ENCODE assay signal across 13 cellular contexts in the genomic region with DNA sequence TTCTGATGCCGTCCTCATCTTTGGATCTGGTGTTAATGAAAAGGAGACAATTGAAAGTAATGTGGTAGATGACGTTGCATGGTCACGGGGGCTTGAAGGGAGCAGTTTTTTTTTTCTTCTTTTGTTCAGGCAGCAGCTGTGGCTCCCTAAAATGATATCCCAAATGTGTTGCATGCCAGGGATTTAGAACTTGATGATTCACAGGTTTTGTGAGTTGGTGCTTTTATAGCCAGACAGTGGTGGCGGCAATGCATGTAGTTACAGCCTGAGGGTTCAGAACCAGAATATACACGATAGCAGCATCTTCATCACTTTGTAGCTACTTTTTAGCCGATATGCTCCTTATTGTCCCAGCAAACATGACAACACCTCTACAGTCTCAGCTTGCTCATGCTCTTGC.
"Had no signal": no experiment of that assay in that cellular context is flagged by ENCODE, and none has a peak within 500 bp of the region (broad histone marks: within the 10 kb centered on the region; RNA-seq: fewer than 3 reads in every experiment).

No MANE protein-coding gene starts in this region.

- H3K36me3 ChIP-seq: heart left ventricle had no signal

- H3K4me1 ChIP-seq: heart left ventricle, psoas muscle had no signal

- ATAC-seq: heart left ventricle, left lobe of liver, psoas muscle, sciatic nerve had no signal

- DNase-seq: activated CD4-positive, alpha-beta T cell treated with anti-CD3 and anti-CD28 coated beads for 48 hours; activated naive CD4-positive, alpha-beta T cell treated with anti-CD3 and anti-CD28 coated beads for 36 hours; cortex of kidney; erythroblast; foreskin melanocyte; heart left ventricle; occipital lobe; psoas muscle; stimulated activated CD4-positive, alpha-beta T cell treated with anti-CD3 and anti-CD28 coated beads, Interleukin-2, amount 100 ng/mL, for 48 hours; stimulated activated naive CD4-positive, alpha-beta T cell treated with Interleukin-2 at 50 U/mL for 16 hours; T-helper 1 cell had no signal

- H3K27ac ChIP-seq: heart left ventricle, psoas muscle had no signal

- H3K4me3 ChIP-seq: heart left ventricle, psoas muscle had no signal

- H3K9me3 ChIP-seq: heart left ventricle, psoas muscle had no signal

- H3K27me3 ChIP-seq: heart left ventricle had no signal
